ENCODE assay signal across 15 cellular contexts in genomic region chr1:3373700-3374405, GRCh38.
DNase-seq lines count a peak whose midpoint lies in the region; ATAC-seq and TF ChIP-seq lines count a peak whose summit lies in the region.
"Had no signal": no experiment of that assay in that cellular context is flagged by ENCODE, and none has a peak within 500 bp of the region (broad histone marks: within the 10 kb centered on the region; RNA-seq: fewer than 3 reads in every experiment).

No MANE protein-coding gene starts in this region.

- peak overlapping the region; percentile 27 for H3K27ac Mint-ChIP-seq in chondrocyte (ENCODE audit: unreplicated experiment)
- H3K27ac Mint-ChIP-seq: CD4-positive, alpha-beta memory T cell had no signal

- H3K4me1 ChIP-seq in neuronal stem cell (ENCODE audit: control insufficient read depth in 2 of 2, insufficient read depth in 1 of 2, low read depth in 1 of 2, low read length in 2 of 2): no peaks in the 10 kb centered on the region
- H3K4me1 ChIP-seq in aorta (ENCODE audit: control insufficient read depth in 1 of 2, insufficient read depth in 2 of 2, low read length in 2 of 2): peaks cover 2% of the 10 kb centered on the region in 2 donors
- H3K4me1 ChIP-seq: HAP-1 had no signal

- H2BK5ac ChIP-seq in neuronal stem cell (ENCODE audit: low read length): no peak overlapping the region

- H3K9me3 Mint-ChIP-seq in chondrocyte (ENCODE audit: low read depth): peaks cover 4% of the 10 kb centered on the region

- no peak for TF ChIP-seq CTCF in chondrocyte (IDR thresholded peaks at IDR 0.05)
- no peak for TF ChIP-seq CTCF in brain microvascular endothelial cell (IDR thresholded peaks at IDR 0.05; ENCODE audit: low read depth, low read length, missing control alignments)

- no peak overlapping the region for H2BK15ac ChIP-seq in neuronal stem cell (ENCODE audit: low read length)

- peak overlapping the region; percentile 52 for H3K18ac ChIP-seq in neuronal stem cell (ENCODE audit: low read length)

- no peak overlapping the region for H3K9ac ChIP-seq in neuronal stem cell (ENCODE audit: low read depth, low read length, poor library complexity)

- H3K4me1 Mint-ChIP-seq in chondrocyte (ENCODE audit: low read depth): peaks cover 48% of the 10 kb centered on the region

- intact Hi-C loops in Right ventricle myocardium inferior (cut with DNase I): loop anchor here (5.0 kb wide), 1 partner anchor 1182 kb away; the partner anchor contains the start of gene FAAP20
- intact Hi-C loops in cardiac septum (cut with DNase I): no loop called here
- intact Hi-C loops in aorta (cut with DNase I): loop anchor here in 1 of 2 donors (2.0 kb wide), 1 partner anchor 19 kb away; no protein-coding TSS in a partner anchor

- no peak overlapping the region for H2BK12ac ChIP-seq in neuronal stem cell (ENCODE audit: low read length)

- H3K27me3 Mint-ChIP-seq in chondrocyte (ENCODE audit: low read depth): peaks cover 2% of the 10 kb centered on the region

- in situ Hi-C loops in brain microvascular endothelial cell (cut with HindIII; ENCODE audit: low pct_ligation_motif_present, low sequenced_read_pairs): no loop called here

- no peaks in the 10 kb centered on the region for H3K36me3 ChIP-seq in neuronal stem cell (replicated peaks in 1 of 2; ENCODE audit: control insufficient read depth in 2 of 2, insufficient read depth in 2 of 2, low read length in 2 of 2)
- no peaks in the 10 kb centered on the region for H3K36me3 ChIP-seq in aorta (ENCODE audit: control insufficient read depth in 1 of 2, insufficient read depth in 2 of 2, low read length in 1 of 2)
- no peaks in the 10 kb centered on the region for H3K36me3 ChIP-seq in brain microvascular endothelial cell (replicated peaks)
- H3K36me3 ChIP-seq: HAP-1 had no signal

- peak overlapping the region; percentile 50 for H2AK5ac ChIP-seq in neuronal stem cell (ENCODE audit: low read depth, low read length)

- no peak overlapping the region for H3K4ac ChIP-seq in neuronal stem cell (ENCODE audit: low read length)

- H3K4me3 Mint-ChIP-seq in chondrocyte (ENCODE audit: unreplicated experiment): no peak overlapping the region
- H3K4me3 Mint-ChIP-seq: CD4-positive, alpha-beta memory T cell had no signal

- DNase-seq in Right ventricle myocardium inferior (ENCODE audit: missing footprints): peak; percentile 53
- DNase-seq in cardiac septum (ENCODE audit: low spot score): no peak
- no peak for DNase-seq in chondrocyte (ENCODE audit: low spot score)
- DNase-seq in neuronal stem cell (ENCODE audit: low spot score): no peak
- DNase-seq in aorta: peak; percentile 77 to 84
- DNase-seq in brain microvascular endothelial cell: no peak
- DNase-seq: 8988T; AML-193; CD4-positive, alpha-beta memory T cell; DMS79 had no signal

- peaks cover 1% of the 10 kb centered on the region for H3K36me3 Mint-ChIP-seq in chondrocyte (ENCODE audit: low read depth)
- H3K36me3 Mint-ChIP-seq: CD4-positive, alpha-beta memory T cell had no signal

- H4K8ac ChIP-seq in neuronal stem cell (ENCODE audit: low read depth, low read length): no peak overlapping the region

- no peak overlapping the region for H3K4me2 ChIP-seq in neuronal stem cell (ENCODE audit: insufficient read depth, low read length, poor library complexity, severe bottlenecking)

- H3K79me1 ChIP-seq in neuronal stem cell (ENCODE audit: low read depth, low read length): no peaks in the 10 kb centered on the region

- WGBS in neuronal stem cell (ENCODE audit: extremely low coverage in 2 of 2, insufficient read length in 2 of 2, insufficient replicate concordance in 1 of 2), 2 donors: no CpG with 5 or more reads among the region's 20 CpGs
- 18 to 25% methylated on average over 20 of the region's 20 CpGs for WGBS in aorta, 2 donors

- ATAC-seq in Right ventricle myocardium inferior: no peak
- ATAC-seq in aorta (ENCODE audit: low FRiP score): peak; percentile 37
- no peak for ATAC-seq in GM19397 (IDR thresholded peaks at IDR 0.05; ENCODE audit: unreplicated experiment)
- ATAC-seq in GM21423 (IDR thresholded peaks at IDR 0.05; ENCODE audit: unreplicated experiment): no peak
- ATAC-seq: GM12878 had no signal

- H3K27me3 ChIP-seq in neuronal stem cell (ENCODE audit: control insufficient read depth in 3 of 3, insufficient read depth in 3 of 3, low read depth in 1 of 3, low read length in 3 of 3) (peaks cover 0 to 35% (median 0%) of the 10 kb centered on the region in 3 experiments), aorta (ENCODE audit: control insufficient read depth in 1 of 2, insufficient read depth in 2 of 2, low read length in 1 of 2) (no peaks in the 10 kb centered on the region), brain microvascular endothelial cell (replicated peaks) (no peaks in the 10 kb centered on the region)

- H3K14ac ChIP-seq in neuronal stem cell (ENCODE audit: low read length): peak overlapping the region; percentile 79

- H3K4me3 ChIP-seq in neuronal stem cell (ENCODE audit: low read length in 2 of 2) (no peak overlapping the region), aorta (ENCODE audit: low read length in 2 of 2) (no peak overlapping the region), brain microvascular endothelial cell (ENCODE audit: low read depth, low read length) (no peak overlapping the region)
- H3K4me3 ChIP-seq: GM12878, HAP-1 had no signal

- H3K9me3 ChIP-seq in neuronal stem cell (replicated peaks in 1 of 2; ENCODE audit: control insufficient read depth in 2 of 2, insufficient read depth in 1 of 2, low read depth in 1 of 2, low read length in 2 of 2) (peaks cover 0 to 4% of the 10 kb centered on the region in 2 donors), aorta (ENCODE audit: control insufficient read depth, low read length) (no peaks in the 10 kb centered on the region)
- H3K9me3 ChIP-seq: HAP-1 had no signal

- H2BK120ac ChIP-seq in neuronal stem cell (ENCODE audit: low read depth, low read length): no peak overlapping the region

- H4K91ac ChIP-seq in neuronal stem cell (ENCODE audit: low read depth, low read length, poor library complexity): no peak overlapping the region

- H3K27ac ChIP-seq in neuronal stem cell (replicated peaks; ENCODE audit: low read length) (no peak overlapping the region), aorta (ENCODE audit: low read depth in 1 of 2, low read length in 2 of 2) (peak overlapping the region; percentile 24 to 93), brain microvascular endothelial cell (no peak overlapping the region)
- H3K27ac ChIP-seq: C4-2B had no signal

- H2AFZ ChIP-seq in neuronal stem cell (ENCODE audit: low read length): no peak overlapping the region

- H3K23ac ChIP-seq in neuronal stem cell (ENCODE audit: low read depth, low read length, poor library complexity): peak overlapping the region; percentile 17

Comparison
In these comparisons a context has a peak if more than half of its experiments do, and no peak if none do; other contexts are left out.
1. DNase-seq: peak in Right ventricle myocardium inferior (single experiment) and aorta (2 of 2); none in cardiac septum (single experiment), chondrocyte (single experiment), neuronal stem cell (single experiment) and brain microvascular endothelial cell (single experiment).
2. H3K27ac ChIP-seq: peak in aorta (2 of 2); none in neuronal stem cell (single experiment) and brain microvascular endothelial cell (single experiment).